Comparison of ENCODE assay signal across 6 cellular contexts in the genomic region with DNA sequence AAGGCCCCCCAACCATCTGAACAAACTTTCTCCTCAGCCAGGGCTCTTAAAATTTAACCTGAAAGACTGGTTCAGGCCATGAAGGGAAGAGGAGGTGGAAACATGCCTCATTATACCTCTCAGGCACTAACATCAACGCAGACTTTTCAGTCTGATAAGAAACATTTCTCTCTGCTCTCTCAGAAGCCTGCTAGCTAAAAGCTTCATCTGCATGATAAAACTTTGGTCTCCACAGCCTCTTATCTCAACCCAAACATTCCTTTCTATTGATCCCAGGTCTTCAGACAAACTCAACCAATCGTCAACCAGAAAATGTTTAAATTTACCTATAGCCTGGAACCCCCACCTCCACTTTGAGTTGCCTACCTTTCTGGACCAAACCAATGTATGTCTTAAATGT.
DNase-seq lines count a peak whose midpoint lies in the region; TF ChIP-seq lines count a peak whose summit lies in the region.
"Not testable (repeated sequence)": the region's sequence is repeated elsewhere in the genome, so short reads cannot be mapped to it uniquely, and the experiment has no call there.

No MANE protein-coding gene starts in this region.

- not testable (repeated sequence) for TF ChIP-seq POLR2A in erythroblast (IDR thresholded peaks at IDR 0.05; ENCODE audit: low read length)

- H3K4ac ChIP-seq in mesendoderm (ENCODE audit: low read depth, low read length); neuronal stem cell (ENCODE audit: low read length): not testable (repeated sequence)

- H2BK120ac ChIP-seq in mesendoderm (ENCODE audit: low read depth, low read length), result peak overlapping the region; percentile 54
- H2BK120ac ChIP-seq in neuronal stem cell (ENCODE audit: low read depth, low read length), result not testable (repeated sequence)

- H3K14ac ChIP-seq in neuronal stem cell (ENCODE audit: low read length), result not testable (repeated sequence)

- H3K79me2 ChIP-seq in mesendoderm (ENCODE audit: control insufficient read depth, insufficient read depth, low read length), result not testable (repeated sequence)

- H3K27ac Mint-ChIP-seq in activated naive CD4-positive, alpha-beta T cell treated with anti-CD3 and anti-CD28 coated beads, Interleukin-2, amount 10 ng/mL, durations not matched to agents 7 days and 5 days, result peak overlapping the region; percentile 62

- peaks cover 24% of the 10 kb centered on the region for H3K4me1 ChIP-seq in HUES6 (ENCODE audit: control insufficient read depth, insufficient read depth, low read length)
- not testable (repeated sequence) for H3K4me1 ChIP-seq in mesendoderm (ENCODE audit: control insufficient read depth, low read depth, low read length); neuronal stem cell (ENCODE audit: control insufficient read depth in 2 of 2, insufficient read depth in 1 of 2, low read depth in 1 of 2, low read length in 2 of 2)

- H3K18ac ChIP-seq in mesendoderm (ENCODE audit: low read length), result peak overlapping the region; percentile 94
- not testable (repeated sequence) for H3K18ac ChIP-seq in neuronal stem cell (ENCODE audit: low read length)

- H3K9ac ChIP-seq in HUES6 (ENCODE audit: low read length); mesendoderm (ENCODE audit: low read length); neuronal stem cell (ENCODE audit: low read depth, low read length, poor library complexity): not testable (repeated sequence)

- WGBS in mesendoderm (ENCODE audit: extremely low coverage, insufficient coverage, low lambda C conversion rate), result no CpG with 5 or more reads among the region's 2 CpGs
- whole genome bisulfite sequencing in neuronal stem cell (ENCODE audit: extremely low coverage in 2 of 2, insufficient read length in 2 of 2, insufficient replicate concordance in 1 of 2), 2 donors, result no CpG with 5 or more reads among the region's 2 CpGs

- H3K23ac ChIP-seq in mesendoderm (ENCODE audit: low read length); neuronal stem cell (ENCODE audit: low read depth, low read length, poor library complexity): not testable (repeated sequence)

- H2AFZ ChIP-seq in neuronal stem cell (ENCODE audit: low read length), result peak overlapping the region; percentile 40

- not testable (repeated sequence) for H3K79me1 ChIP-seq in mesendoderm (ENCODE audit: low read length); neuronal stem cell (ENCODE audit: low read depth, low read length)

- H3K36me3 ChIP-seq in HUES6 (ENCODE audit: control insufficient read depth, insufficient read depth, low read length); mesendoderm (ENCODE audit: control insufficient read depth, insufficient read depth, low read length); neuronal stem cell (replicated peaks in 1 of 2; ENCODE audit: control insufficient read depth in 2 of 2, insufficient read depth in 2 of 2, low read length in 2 of 2): not testable (repeated sequence)

- H2BK5ac ChIP-seq in mesendoderm (ENCODE audit: low read length); neuronal stem cell (ENCODE audit: low read length): not testable (repeated sequence)

- not testable (repeated sequence) for H4K8ac ChIP-seq in mesendoderm (ENCODE audit: low read depth, low read length); neuronal stem cell (ENCODE audit: low read depth, low read length)

- H3K4me1 Mint-ChIP-seq in activated naive CD4-positive, alpha-beta T cell treated with anti-CD3 and anti-CD28 coated beads, Interleukin-2, amount 10 ng/mL, durations not matched to agents 7 days and 5 days, result not testable (repeated sequence)

- H2BK15ac ChIP-seq in mesendoderm (replicated peaks; ENCODE audit: low read depth); neuronal stem cell (ENCODE audit: low read length): not testable (repeated sequence)

- H2AK5ac ChIP-seq in mesendoderm (ENCODE audit: low read length); neuronal stem cell (ENCODE audit: low read depth, low read length): not testable (repeated sequence)

- DNase-seq in ELF-1 (ENCODE audit: low read depth, low spot score) (peak; percentile 75), erythroblast (lab: John Stamatoyannopoulos, UW) (peak; percentile 25 to 62), mesendoderm (peak; percentile 87)
- DNase-seq in activated naive CD4-positive, alpha-beta T cell treated with anti-CD3 and anti-CD28 coated beads, Interleukin-2, amount 10 ng/mL, durations not matched to agents 7 days and 5 days; neuronal stem cell (ENCODE audit: low spot score): not testable (repeated sequence)

- not testable (repeated sequence) for H2BK12ac ChIP-seq in neuronal stem cell (ENCODE audit: low read length)

- not testable (repeated sequence) for H3K4me3 Mint-ChIP-seq in activated naive CD4-positive, alpha-beta T cell treated with anti-CD3 and anti-CD28 coated beads, Interleukin-2, amount 10 ng/mL, durations not matched to agents 7 days and 5 days

- H3K9me3 ChIP-seq in HUES6 (ENCODE audit: control insufficient read depth, insufficient read depth, low read depth, low read length); neuronal stem cell (replicated peaks in 1 of 2; ENCODE audit: control insufficient read depth in 2 of 2, insufficient read depth in 1 of 2, low read depth in 1 of 2, low read length in 2 of 2): not testable (repeated sequence)

- H3K4me2 ChIP-seq in mesendoderm (ENCODE audit: low read length); neuronal stem cell (ENCODE audit: insufficient read depth, low read length, poor library complexity, severe bottlenecking): not testable (repeated sequence)

- not testable (repeated sequence) for H3K27me3 Mint-ChIP-seq in activated naive CD4-positive, alpha-beta T cell treated with anti-CD3 and anti-CD28 coated beads, Interleukin-2, amount 10 ng/mL, durations not matched to agents 7 days and 5 days

- not testable (repeated sequence) for H3K56ac ChIP-seq in mesendoderm (ENCODE audit: low read length)

- CTCF ChIA-PET in activated naive CD4-positive, alpha-beta T cell treated with anti-CD3 and anti-CD28 coated beads, Interleukin-2, amount 10 ng/mL, durations not matched to agents 7 days and 5 days (lab: Charles Lee), result not testable (repeated sequence)

- not testable (repeated sequence) for H4K91ac ChIP-seq in neuronal stem cell (ENCODE audit: low read depth, low read length, poor library complexity)

- H3K27ac ChIP-seq in HUES6 (ENCODE audit: low read depth, low read length), result peak overlapping the region; percentile 57; the same call in 1 of the 2 replicates
- H3K27ac ChIP-seq in mesendoderm (ENCODE audit: low read depth, low read length); neuronal stem cell (replicated peaks; ENCODE audit: low read length): not testable (repeated sequence)

- not testable (repeated sequence) for H4K5ac ChIP-seq in mesendoderm (ENCODE audit: low read length)

- H3K27me3 ChIP-seq in HUES6 (ENCODE audit: control insufficient read depth, insufficient read depth, low read length); mesendoderm (ENCODE audit: insufficient read depth, low read length, poor library complexity); neuronal stem cell (ENCODE audit: control insufficient read depth in 3 of 3, insufficient read depth in 3 of 3, low read depth in 1 of 3, low read length in 3 of 3): not testable (repeated sequence)

- H3K4me3 ChIP-seq in HUES6 (ENCODE audit: low read depth, low read length); mesendoderm (ENCODE audit: low read length); neuronal stem cell (ENCODE audit: low read length in 2 of 2): not testable (repeated sequence)

- not testable (repeated sequence) for H3K36me3 Mint-ChIP-seq in activated naive CD4-positive, alpha-beta T cell treated with anti-CD3 and anti-CD28 coated beads, Interleukin-2, amount 10 ng/mL, durations not matched to agents 7 days and 5 days

- H3K9me3 Mint-ChIP-seq in activated naive CD4-positive, alpha-beta T cell treated with anti-CD3 and anti-CD28 coated beads, Interleukin-2, amount 10 ng/mL, durations not matched to agents 7 days and 5 days, result not testable (repeated sequence)
